In genomic region chr6:89351632-89352328, GRCh38 we compare ENCODE assay signal across 8 cellular contexts. TPM values are rescaled to one million over a fixed set of nuclear protein-coding genes. Genes with fewer than 3 reads are reported as not detected.
DNase-seq lines count a peak whose midpoint lies in the region; FAIRE-seq and TF ChIP-seq lines count a peak whose summit lies in the region.

No MANE protein-coding gene starts in this region.

- FAIRE-seq in endothelial cell of umbilical vein (lab: Jason Lieb, UNC) = peak; percentile 67

- H3K36me3 ChIP-seq in OCI-LY3 (replicated peaks; ENCODE audit: low read depth, low read length) (peaks cover 11% of the 10 kb centered on the region), endothelial cell of umbilical vein (ENCODE audit: control insufficient read depth in 2 of 2, extremely low read depth in 1 of 2, insufficient read depth in 2 of 2, low read length in 2 of 2) (no peaks in the 10 kb centered on the region), neuronal stem cell (replicated peaks in 1 of 2; ENCODE audit: control insufficient read depth in 2 of 2, insufficient read depth in 2 of 2, low read length in 2 of 2) (peaks cover 0 to 3% of the 10 kb centered on the region in 2 donors)

- peak overlapping the region; percentile 66 for H3K27ac ChIP-seq in OCI-LY3 (ENCODE audit: low read length)
- H3K27ac ChIP-seq in endothelial cell of umbilical vein (ENCODE audit: insufficient read depth, low read depth, low read length) = peak overlapping the region; percentile 96
- no peak overlapping the region for H3K27ac ChIP-seq in neuronal stem cell (replicated peaks; ENCODE audit: low read length)

- H3K4ac ChIP-seq in neuronal stem cell (ENCODE audit: low read length) = peak overlapping the region; percentile 97

- POLR2A ChIA-PET in endothelial cell of umbilical vein (lab: Charles Lee) = interaction anchor here (0.6 to 2.3 kb wide), 5 partner anchors 54 to 1234 kb away, joined by 3 to 16 read pairs (median 4); partner anchors contain the start of genes PM20D2, PNRC1 and RNGTT
- POLR2A ChIA-PET in HEK293T (lab: Yijun Ruan, JAX) = interaction anchor here (0.6 to 1.3 kb wide), 7 partner anchors 9 to 212 kb away, joined by 3 to 5 read pairs (median 3); partner anchors contain the start of gene PM20D2

- H2BK5ac ChIP-seq in neuronal stem cell (ENCODE audit: low read length) = peak overlapping the region; percentile 96

- dilution Hi-C loops in endothelial cell of umbilical vein (cut with MboI; ENCODE audit: extremely low pct_ligation_motif_present, low sequenced_read_pairs) = no loop called here

- H3K4me2 ChIP-seq in OCI-LY3 (ENCODE audit: low read length) (peak overlapping the region; percentile 86), endothelial cell of umbilical vein (ENCODE audit: insufficient read depth, low read length) (peak overlapping the region; percentile 98), neuronal stem cell (ENCODE audit: insufficient read depth, low read length, poor library complexity, severe bottlenecking) (peak overlapping the region; percentile 84)

- H3K79me1 ChIP-seq in neuronal stem cell (ENCODE audit: low read depth, low read length) = no peaks in the 10 kb centered on the region

- H3K9me3 ChIP-seq in OCI-LY3 (ENCODE audit: insufficient read depth, low read length) (no peaks in the 10 kb centered on the region), endothelial cell of umbilical vein (replicated peaks; ENCODE audit: control insufficient read depth, insufficient read depth, low read length) (no peaks in the 10 kb centered on the region), neuronal stem cell (replicated peaks in 1 of 2; ENCODE audit: control insufficient read depth in 2 of 2, insufficient read depth in 1 of 2, low read depth in 1 of 2, low read length in 2 of 2) (no peaks in the 10 kb centered on the region)

- H3K4me3 ChIP-seq in OCI-LY3 (ENCODE audit: low read length) (peak overlapping the region; percentile 93), endothelial cell of umbilical vein (replicated peaks in 1 of 3; ENCODE audit: insufficient read depth in 1 of 3, low read depth in 1 of 3, low read length in 3 of 3) (peak overlapping the region; percentile 93 to 100 (median 100)), neuronal stem cell (ENCODE audit: low read length in 2 of 2) (peak overlapping the region; percentile 87 to 88)

- H4K20me1 ChIP-seq in OCI-LY3 (ENCODE audit: insufficient read depth, low read length) = peaks cover 34% of the 10 kb centered on the region
- H4K20me1 ChIP-seq in endothelial cell of umbilical vein (replicated peaks; ENCODE audit: control insufficient read depth, extremely low read depth, insufficient read depth, low read length) = peaks cover 10% of the 10 kb centered on the region

- no peak for TF ChIP-seq POLR2A in endothelial cell of umbilical vein (IDR thresholded peaks at IDR 0.05; ENCODE audit: low read depth, low read length)

- TSS peak; percentile 52 for BruUV-seq in endothelial cell of umbilical vein (replicated peaks; lab: Mats Ljungman, UMichigan)

- intact Hi-C loops in endothelial cell of umbilical vein (cut with micrococcal nuclease) = loop anchor here (1.0 to 5.0 kb wide), 6 partner anchors 99 to 969 kb away; partner anchors contain the start of genes CASP8AP2, PM20D2 and RNGTT

- H3K9me1 ChIP-seq in endothelial cell of umbilical vein (replicated peaks; ENCODE audit: control insufficient read depth, extremely low read depth, insufficient read depth, low read length) = no peaks in the 10 kb centered on the region

- no peak overlapping the region for H4K91ac ChIP-seq in neuronal stem cell (ENCODE audit: low read depth, low read length, poor library complexity)

- no peak for TF ChIP-seq CTCF in OCI-LY3 (IDR thresholded peaks at IDR 0.05; ENCODE audit: low read depth, low read length)
- TF ChIP-seq CTCF in endothelial cell of umbilical vein (IDR thresholded peaks at IDR 0.05; ENCODE audit: extremely low read depth in 1 of 2, insufficient read depth in 1 of 2, low read depth in 1 of 2, low read length in 2 of 2) = no peak

- H3K79me2 ChIP-seq in OCI-LY3 (ENCODE audit: low read length) (peaks cover 60% of the 10 kb centered on the region), endothelial cell of umbilical vein (ENCODE audit: control insufficient read depth, insufficient read depth, low read length) (peaks cover 51% of the 10 kb centered on the region)

- H2AFZ ChIP-seq in OCI-LY3 (ENCODE audit: low read depth, low read length) (no peak overlapping the region), endothelial cell of umbilical vein (ENCODE audit: low read depth, low read length) (peak overlapping the region; percentile 77), neuronal stem cell (ENCODE audit: low read length) (peak overlapping the region; percentile 97)

- peak overlapping the region; percentile 97 for H3K14ac ChIP-seq in neuronal stem cell (ENCODE audit: low read length)

- no CpG with 5 or more reads among the region's 16 CpGs for WGBS in neuronal stem cell (ENCODE audit: extremely low coverage in 2 of 2, insufficient read length in 2 of 2, insufficient replicate concordance in 1 of 2), 2 donors

- H3K4me1 ChIP-seq in OCI-LY3 (ENCODE audit: low read length) (peaks cover 48% of the 10 kb centered on the region), endothelial cell of umbilical vein (ENCODE audit: control insufficient read depth, extremely low read depth, insufficient read depth, low read length) (peaks cover 39% of the 10 kb centered on the region), neuronal stem cell (ENCODE audit: control insufficient read depth in 2 of 2, insufficient read depth in 1 of 2, low read depth in 1 of 2, low read length in 2 of 2) (peaks cover 6 to 11% of the 10 kb centered on the region in 2 donors)

- H2BK15ac ChIP-seq in neuronal stem cell (ENCODE audit: low read length) = peak overlapping the region; percentile 97

- no peak overlapping the region for H2AK5ac ChIP-seq in neuronal stem cell (ENCODE audit: low read depth, low read length)

- H2BK120ac ChIP-seq in neuronal stem cell (ENCODE audit: low read depth, low read length) = no peak overlapping the region

- CTCF ChIA-PET in endothelial cell of umbilical vein (lab: Charles Lee) (interaction anchor here (1.1 to 7.0 kb wide), 9 partner anchors 8 to 369 kb away, joined by 3 to 56 read pairs (median 6); no protein-coding TSS in a partner anchor), HEK293T (lab: Yijun Ruan, JAX) (interaction anchor here (0.6 to 1.4 kb wide), 3 partner anchors 15 to 243 kb away, joined by 3 to 4 read pairs (median 4); no protein-coding TSS in a partner anchor)

- peak overlapping the region; percentile 98 for H3K18ac ChIP-seq in neuronal stem cell (ENCODE audit: low read length)

- no peaks in the 10 kb centered on the region for H3K27me3 ChIP-seq in OCI-LY3 (ENCODE audit: low read depth, low read length)
- no peaks in the 10 kb centered on the region for H3K27me3 ChIP-seq in endothelial cell of umbilical vein (ENCODE audit: control insufficient read depth in 2 of 2, insufficient read depth in 2 of 2, low read length in 2 of 2)
- H3K27me3 ChIP-seq in neuronal stem cell (ENCODE audit: control insufficient read depth in 3 of 3, insufficient read depth in 3 of 3, low read depth in 1 of 3, low read length in 3 of 3) = no peaks in the 10 kb centered on the region

- H3K9ac ChIP-seq in OCI-LY3 (ENCODE audit: low read length) = peak overlapping the region; percentile 85
- H3K9ac ChIP-seq in endothelial cell of umbilical vein (replicated peaks; ENCODE audit: extremely low read depth, insufficient read depth, low read length) = peak overlapping the region; percentile 99
- H3K9ac ChIP-seq in neuronal stem cell (ENCODE audit: low read depth, low read length, poor library complexity) = peak overlapping the region; percentile 94

- no peak overlapping the region for H2BK12ac ChIP-seq in neuronal stem cell (ENCODE audit: low read length)

- peak overlapping the region; percentile 74 for H4K8ac ChIP-seq in neuronal stem cell (ENCODE audit: low read depth, low read length)

- peak; percentile 33 for DNase-seq in NCI-H2227 treated with DMSO at 0.1 percent for 48 hours (lab: John Stamatoyannopoulos, UW)
- DNase-seq in NCI-H2227 (lab: John Stamatoyannopoulos, UW; ENCODE audit: unreplicated experiment) = no peak
- peak; percentile 47 for DNase-seq in endothelial cell of umbilical vein (ENCODE audit: low read depth, low spot score)
- DNase-seq in neuronal stem cell (ENCODE audit: low spot score) = no peak
- no peak for DNase-seq in HEK293T (ENCODE audit: extremely low spot score)
- DNase-seq in MV-4-11 (lab: John Stamatoyannopoulos, UW) = no peak
- DNase-seq in NCI-H2107 treated with DMSO at 0.1 percent for 48 hours (lab: John Stamatoyannopoulos, UW; ENCODE audit: unreplicated experiment) = no peak

- H3K23ac ChIP-seq in neuronal stem cell (ENCODE audit: low read depth, low read length, poor library complexity) = peak overlapping the region; percentile 92

TF ChIP-seq in endothelial cell of umbilical vein, 7 proteins besides CTCF, POLR2A, EP300 and RAD21 (continues in another document):
- TF ChIP-seq EZH2 (IDR thresholded peaks at IDR 0.05; ENCODE audit: borderline replicate concordance, low read depth, low read length, severe bottlenecking) (no peak), FOS (IDR thresholded peaks at IDR 0.05; ENCODE audit: borderline replicate concordance, insufficient read depth, low read length) (no peak)

TF ChIP-seq in HEK293T, 16 proteins besides CTCF, POLR2A, EP300 and RAD21 (continues in another document):
- TF ChIP-seq ARNT (IDR thresholded peaks at IDR 0.05) = no peak

RNA-seq across cellular contexts. Expression of gene UBE2J1, which starts 0.7 kb away (rescaled TPM):
- total RNA-seq in endothelial cell of umbilical vein = 84.9 and 96.6 TPM in 2 replicates
- polyA plus RNA-seq in endothelial cell of umbilical vein = 36.3 and 44.4 TPM in 2 replicates
- 40.5 and 45.2 TPM in 2 replicates for polyA plus RNA-seq in endothelial cell of umbilical vein (2011; cell fraction: cytosol; rRNA removed)
- polyA plus RNA-seq in endothelial cell of umbilical vein (2011; cell fraction: nucleus; rRNA removed) = 38.4 and 45.2 TPM in 2 replicates
- 31.7 and 47.9 TPM in 2 replicates for polyA plus RNA-seq in endothelial cell of umbilical vein (2012)
- 47.2 and 53.7 TPM in 2 replicates for polyA minus RNA-seq in endothelial cell of umbilical vein
- 13.6 TPM for polyA minus RNA-seq in endothelial cell of umbilical vein (2011; cell fraction: cytosol; rRNA and poly(A)+ RNA removed)
- 40.8 and 51.1 TPM in 2 replicates for polyA minus RNA-seq in endothelial cell of umbilical vein (2011; cell fraction: nucleus; rRNA and poly(A)+ RNA removed)
- polyA plus RNA-seq in neuronal stem cell (2013, experiment 1 of 2) = 30.2 TPM
- polyA plus RNA-seq in neuronal stem cell (2013, experiment 2 of 2) = 31.5 TPM

RNA-seq across cellular contexts. Expression of gene GABRR2, which starts 36.7 kb away (rescaled TPM):
- total RNA-seq in endothelial cell of umbilical vein = 2.5 and 3.6 TPM in 2 replicates
- 1.4 TPM in 2 replicates for polyA plus RNA-seq in endothelial cell of umbilical vein
- 0.22 and 0.32 TPM in 2 replicates for polyA plus RNA-seq in endothelial cell of umbilical vein (2011; cell fraction: cytosol; rRNA removed)
- polyA plus RNA-seq in endothelial cell of umbilical vein (2011; cell fraction: nucleus; rRNA removed) = 13.3 and 16.4 TPM in 2 replicates
- polyA plus RNA-seq in endothelial cell of umbilical vein (2012) = 0.44 TPM in 2 replicates
- polyA minus RNA-seq in endothelial cell of umbilical vein = 1.8 and 5.5 TPM in 2 replicates
- not detected for polyA minus RNA-seq in endothelial cell of umbilical vein (2011; cell fraction: cytosol; rRNA and poly(A)+ RNA removed)
- polyA minus RNA-seq in endothelial cell of umbilical vein (2011; cell fraction: nucleus; rRNA and poly(A)+ RNA removed) = 2.6 and 4.1 TPM in 2 replicates
- polyA plus RNA-seq in neuronal stem cell (2013, experiment 1 of 2) = 0.11 TPM
- 0.08 TPM for polyA plus RNA-seq in neuronal stem cell (2013, experiment 2 of 2)

Comparison
In these comparisons a context has a peak if more than half of its experiments do, and no peak if none do; other contexts are left out.
1. DNase-seq: peak in NCI-H2227 treated with DMSO at 0.1 percent for 48 hours (single experiment) and endothelial cell of umbilical vein (single experiment); none in NCI-H2227 (single experiment), neuronal stem cell (single experiment), HEK293T (single experiment), MV-4-11 (single experiment) and NCI-H2107 treated with DMSO at 0.1 percent for 48 hours (single experiment).
2. Peak in every context shown above with its lines, with median percentiles within 50 percentile points of each other: H3K4me2 ChIP-seq, H3K4me3 ChIP-seq and H3K9ac ChIP-seq.